20 cellular contexts compared by ENCODE assay signal in the genomic region with DNA sequence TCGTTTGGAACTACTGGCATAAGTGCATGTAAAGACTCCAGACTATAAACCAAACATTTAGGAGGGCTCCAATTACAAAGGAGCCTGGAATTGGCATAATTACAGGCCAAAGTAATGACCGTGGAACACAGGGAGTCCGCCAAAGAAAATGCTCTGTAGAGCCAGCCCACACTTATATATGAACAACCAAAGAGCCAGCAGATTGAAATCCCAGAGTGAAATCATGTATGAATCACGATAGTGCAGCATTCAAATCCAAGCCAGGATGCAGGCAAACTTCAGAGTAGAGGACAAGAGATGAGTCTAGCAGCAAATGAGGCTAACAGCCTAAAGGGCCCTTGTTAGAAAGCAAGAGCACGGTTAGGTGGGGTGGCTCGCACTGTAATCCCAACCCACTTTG. TPM values are rescaled to one million over a fixed set of nuclear protein-coding genes. Genes with fewer than 3 reads are reported as not detected.
DNase-seq lines count a peak whose midpoint lies in the region; ATAC-seq lines count a peak whose summit lies in the region.
"Had no signal": no experiment of that assay in that cellular context is flagged by ENCODE, and none has a peak within 500 bp of the region (broad histone marks: within the 10 kb centered on the region; RNA-seq: fewer than 3 reads in every experiment).

No MANE protein-coding gene starts in this region.

- H3K36me3 ChIP-seq in MG63 = no peaks in the 10 kb centered on the region; the same call in none of the 2 replicates
- H3K36me3 ChIP-seq: left lung, right atrium auricular region, uterus had no signal

- H3K9me3 ChIP-seq in MG63 = no peaks in the 10 kb centered on the region
- H3K9me3 ChIP-seq: BLaER1 treated with 17β-estradiol and CSF1 and Interleukin-3, amounts not matched to agents 10 nM and 100 nM; left lung; right atrium auricular region; uterus had no signal

- H3K27me3 ChIP-seq in MG63 = no peaks in the 10 kb centered on the region
- H3K27me3 ChIP-seq: BLaER1 treated with 17β-estradiol and CSF1 and Interleukin-3, amounts not matched to agents 10 nM and 100 nM; left lung; right atrium auricular region; uterus had no signal

- no peak overlapping the region for H3K4me3 Mint-ChIP-seq in activated T-helper 2 cell treated with anti-CD3 and anti-CD28 coated beads, Interferon-gamma antibody, Interleukin-2, Interleukin-4, amounts not matched to agents 10 μg/mL and 5 μg/mL and 100 μg/mL, durations not matched to agents 14 hours and 24 hours and 36 hours (ENCODE audit: low read depth)

- intact Hi-C loops in activated T-helper 2 cell treated with anti-CD3 and anti-CD28 coated beads, Interferon-gamma antibody, Interleukin-2, Interleukin-4, amounts not matched to agents 10 μg/mL and 5 μg/mL and 100 μg/mL, durations not matched to agents 14 hours and 24 hours and 36 hours (cut with micrococcal nuclease) = no loop called here

- H3K9me3 Mint-ChIP-seq in activated T-helper 2 cell treated with anti-CD3 and anti-CD28 coated beads, Interferon-gamma antibody, Interleukin-2, Interleukin-4, amounts not matched to agents 10 μg/mL and 5 μg/mL and 100 μg/mL, durations not matched to agents 14 hours and 24 hours and 36 hours = no peaks in the 10 kb centered on the region

- ATAC-seq in GM18870 (IDR thresholded peaks at IDR 0.05; ENCODE audit: unreplicated experiment) = no peak
- ATAC-seq: activated CD4-positive, CD25-positive, alpha-beta regulatory T cell treated with anti-CD3 and anti-CD28 coated beads, Interleukin-2, amount 50 U/mL, for 24 hours; K562; left lung had no signal

- no peak overlapping the region for H3K4me3 ChIP-seq in MG63
- H3K4me3 ChIP-seq: BLaER1 treated with 17β-estradiol and CSF1 and Interleukin-3, amounts not matched to agents 10 nM and 100 nM; K562; left lung; right atrium auricular region; uterus had no signal

- DNase-seq in NCI-H2107 treated with DMSO at 0.1 percent for 48 hours (lab: John Stamatoyannopoulos, UW; ENCODE audit: unreplicated experiment) (peak; percentile 13), NCI-H2107 (lab: John Stamatoyannopoulos, UW) (no peak), MG63 (peak; percentile 58), left kidney (ENCODE audit: low read depth, low spot score) (peak; percentile 27), NCI-H510A treated with DMSO at 0.1 percent for 48 hours (lab: John Stamatoyannopoulos, UW) (no peak), OCI-M2 (lab: John Stamatoyannopoulos, UW; ENCODE audit: unreplicated experiment) (no peak)
- no peak for DNase-seq in activated T-helper 2 cell treated with anti-CD3 and anti-CD28 coated beads, Interferon-gamma antibody, Interleukin-2, Interleukin-4, amounts not matched to agents 10 μg/mL and 5 μg/mL and 100 μg/mL, durations not matched to agents 14 hours and 24 hours and 36 hours (ENCODE audit: low spot score)
- DNase-seq: erythroblast; left lung; MV-4-11; NCI-H2171; nucleus accumbens; stimulated activated CD4-positive, alpha-beta T cell treated with anti-CD3 and anti-CD28 coated beads, Interleukin-12 subunit alpha, Interleukin-12 subunit beta, amount 100 ng/mL, for 4 hours; stimulated activated CD8-positive, alpha-beta memory T cell treated with anti-CD3 and anti-CD28 coated beads, Interleukin-4, amount 100 ng/mL, for 48 hours; uterus had no signal

- peak overlapping the region; percentile 47 for H3K27ac Mint-ChIP-seq in activated T-helper 2 cell treated with anti-CD3 and anti-CD28 coated beads, Interferon-gamma antibody, Interleukin-2, Interleukin-4, amounts not matched to agents 10 μg/mL and 5 μg/mL and 100 μg/mL, durations not matched to agents 14 hours and 24 hours and 36 hours

- peaks cover 48% of the 10 kb centered on the region for H3K4me1 Mint-ChIP-seq in activated T-helper 2 cell treated with anti-CD3 and anti-CD28 coated beads, Interferon-gamma antibody, Interleukin-2, Interleukin-4, amounts not matched to agents 10 μg/mL and 5 μg/mL and 100 μg/mL, durations not matched to agents 14 hours and 24 hours and 36 hours (ENCODE audit: low read depth)

- no peaks in the 10 kb centered on the region for H3K27me3 Mint-ChIP-seq in activated T-helper 2 cell treated with anti-CD3 and anti-CD28 coated beads, Interferon-gamma antibody, Interleukin-2, Interleukin-4, amounts not matched to agents 10 μg/mL and 5 μg/mL and 100 μg/mL, durations not matched to agents 14 hours and 24 hours and 36 hours (ENCODE audit: low read depth)

- H3K36me3 Mint-ChIP-seq in activated T-helper 2 cell treated with anti-CD3 and anti-CD28 coated beads, Interferon-gamma antibody, Interleukin-2, Interleukin-4, amounts not matched to agents 10 μg/mL and 5 μg/mL and 100 μg/mL, durations not matched to agents 14 hours and 24 hours and 36 hours (ENCODE audit: low read depth) = peaks cover 37% of the 10 kb centered on the region

RNA-seq across cellular contexts. Expression of a gene that starts 13.1 kb away (rescaled TPM):
- total RNA-seq in MG63 (2014; rRNA removed; shearing (Covaris generic); ENCODE audit: low replicate concordance) = 33.1 and 65.5 TPM in 2 replicates
- 58.0 and 59.4 TPM in 2 replicates for total RNA-seq in activated T-helper 2 cell treated with anti-CD3 and anti-CD28 coated beads, Interferon-gamma antibody, Interleukin-2, Interleukin-4, amounts not matched to agents 10 μg/mL and 5 μg/mL and 100 μg/mL, durations not matched to agents 14 hours and 24 hours and 36 hours

Comparison
In these comparisons a context has a peak if more than half of its experiments do, and no peak if none do; other contexts are left out.
1. DNase-seq: peak in NCI-H2107 treated with DMSO at 0.1 percent for 48 hours (single experiment), MG63 (single experiment) and left kidney (single experiment); none in NCI-H2107 (single experiment), activated T-helper 2 cell treated with anti-CD3 and anti-CD28 coated beads, Interferon-gamma antibody, Interleukin-2, Interleukin-4, amounts not matched to agents 10 μg/mL and 5 μg/mL and 100 μg/mL, durations not matched to agents 14 hours and 24 hours and 36 hours (single experiment), NCI-H510A treated with DMSO at 0.1 percent for 48 hours (single experiment) and OCI-M2 (single experiment).